Comparison of ENCODE assay signal across 8 cellular contexts in genomic region chr1:212432706-212433576, GRCh38.
DNase-seq lines count a peak whose midpoint lies in the region; ATAC-seq and TF ChIP-seq lines count a peak whose summit lies in the region.

Gene NENF (plus strand): TSS chr1:212432920. CDS start chr1:212432944, 24 bp downstream.

- peak; percentile 55 for ATAC-seq in GM18508 (IDR thresholded peaks at IDR 0.05; ENCODE audit: insufficient read depth, unreplicated experiment)
- peak; percentile 98 for ATAC-seq in HG02973 (IDR thresholded peaks at IDR 0.05; ENCODE audit: unreplicated experiment)

- H3K4me3 ChIP-seq in WI38 (ENCODE audit: low read depth, low read length), result peak within 1 kb of the TSS; percentile 75

- DNase-seq in 8988T (peak; percentile 95), NCI-H2107 treated with DMSO at 0.1 percent for 48 hours (lab: John Stamatoyannopoulos, UW; ENCODE audit: unreplicated experiment) (peak; percentile 23), caudate nucleus (lab: John Stamatoyannopoulos, UW) (peak in 58 of 61 donors; percentile 37 to 86 (median 71)), islet precursor cell (peak; percentile 87)
- peak; percentile 73 for DNase-seq in stimulated activated CD4-positive, alpha-beta T cell treated with anti-CD3 and anti-CD28 coated beads, Interleukin-12 subunit alpha, Interleukin-12 subunit beta, amount 100 ng/mL, for 4 hours

- no peak for TF ChIP-seq CTCF in WI38 (IDR thresholded peaks at IDR 0.05; ENCODE audit: low read depth, low read length)

- peak within 1 kb of the TSS; percentile 88 for H3K27ac ChIP-seq in caudate nucleus (ENCODE audit: low read depth, low read length)

Comparison
In these comparisons a context has a peak if more than half of its experiments do, and no peak if none do; other contexts are left out.
1. Peak in every context shown above with its lines: DNase-seq, ATAC-seq, H3K4me3 ChIP-seq and H3K27ac ChIP-seq.
2. DNase-seq: peak in every context shown above with its lines; median percentile 95 in 8988T; 87 in islet precursor cell; 73 in stimulated activated CD4-positive, alpha-beta T cell treated with anti-CD3 and anti-CD28 coated beads, Interleukin-12 subunit alpha, Interleukin-12 subunit beta, amount 100 ng/mL, for 4 hours; 71 in caudate nucleus; 23 in NCI-H2107 treated with DMSO at 0.1 percent for 48 hours.